In genomic region chr17:79655672-79656290, GRCh38 we compare ENCODE assay signal across 17 cellular contexts. TPM values are rescaled to one million over a fixed set of nuclear protein-coding genes. Genes with fewer than 3 reads are reported as not detected.
"Had no signal": no experiment of that assay in that cellular context is flagged by ENCODE, and none has a peak within 500 bp of the region (broad histone marks: within the 10 kb centered on the region; RNA-seq: fewer than 3 reads in every experiment).

No MANE protein-coding gene starts in this region.

- H3K4me1 Mint-ChIP-seq: activated T-helper 17 cell treated with anti-CD3 and anti-CD28 coated beads, Interleukin-2, amount 50 U/mL, for 72 hours had no signal

- ATAC-seq: activated T-helper 17 cell treated with anti-CD3 and anti-CD28 coated beads, Interleukin-2, amount 50 U/mL, for 72 hours had no signal

- H3K4me3 ChIP-seq: cardiac muscle cell, esophagus squamous epithelium, ovary, skin epidermis had no signal

- H3K9me3 ChIP-seq: ovary, SK-N-SH had no signal

- DNase-seq: activated naive CD4-positive, alpha-beta T cell treated with anti-CD3 and anti-CD28 coated beads, Interleukin-2, amount 50 U/mL, for 16 hours; esophagus squamous epithelium; hypothalamus; kidney glomerular epithelial cell; retina; stimulated activated CD4-positive, alpha-beta T cell treated with anti-CD3 and anti-CD28 coated beads, Interleukin-15, amount 100 ng/mL, for 24 hours; stimulated activated CD4-positive, alpha-beta T cell treated with anti-CD3 and anti-CD28 coated beads, Interleukin-4, amount 100 ng/mL, for 1 hour; stimulated activated naive CD4-positive, alpha-beta T cell treated with Interleukin-2 at 50 U/mL for 16 hours; trophoblast cell had no signal

- H3K4me3 Mint-ChIP-seq: activated T-helper 17 cell treated with anti-CD3 and anti-CD28 coated beads, Interleukin-2, amount 50 U/mL, for 72 hours had no signal

- H3K36me3 ChIP-seq: cardiac muscle cell, esophagus squamous epithelium, ovary had no signal

- H3K4me1 ChIP-seq: esophagus squamous epithelium had no signal

- H3K27ac Mint-ChIP-seq: activated T-helper 17 cell treated with anti-CD3 and anti-CD28 coated beads, Interleukin-2, amount 50 U/mL, for 72 hours had no signal

- H3K27me3 ChIP-seq: ovary had no signal

- H3K27ac ChIP-seq: cardiac muscle cell, ovary, skin epidermis had no signal

- H3K9ac ChIP-seq: SK-N-SH had no signal

RNA-seq across cellular contexts. Expression of gene RBFOX3, which starts 44.9 kb away (rescaled TPM):
- total RNA-seq: activated T-helper 17 cell treated with anti-CD3 and anti-CD28 coated beads, Interleukin-2, amount 50 U/mL, for 72 hours; fibroblast of villous mesenchyme; liver; T-helper 1 cell treated with Interleukin-12 subunit alpha and Interleukin-12 subunit beta and Interleukin-4 antibody, amounts not matched to agents 30 ng/mL and 1 ng/mL, for 36 hours had no signal
- polyA plus RNA-seq: SK-N-SH had no signal
